Comparison of ENCODE assay signal across 26 cellular contexts in the genomic region with DNA sequence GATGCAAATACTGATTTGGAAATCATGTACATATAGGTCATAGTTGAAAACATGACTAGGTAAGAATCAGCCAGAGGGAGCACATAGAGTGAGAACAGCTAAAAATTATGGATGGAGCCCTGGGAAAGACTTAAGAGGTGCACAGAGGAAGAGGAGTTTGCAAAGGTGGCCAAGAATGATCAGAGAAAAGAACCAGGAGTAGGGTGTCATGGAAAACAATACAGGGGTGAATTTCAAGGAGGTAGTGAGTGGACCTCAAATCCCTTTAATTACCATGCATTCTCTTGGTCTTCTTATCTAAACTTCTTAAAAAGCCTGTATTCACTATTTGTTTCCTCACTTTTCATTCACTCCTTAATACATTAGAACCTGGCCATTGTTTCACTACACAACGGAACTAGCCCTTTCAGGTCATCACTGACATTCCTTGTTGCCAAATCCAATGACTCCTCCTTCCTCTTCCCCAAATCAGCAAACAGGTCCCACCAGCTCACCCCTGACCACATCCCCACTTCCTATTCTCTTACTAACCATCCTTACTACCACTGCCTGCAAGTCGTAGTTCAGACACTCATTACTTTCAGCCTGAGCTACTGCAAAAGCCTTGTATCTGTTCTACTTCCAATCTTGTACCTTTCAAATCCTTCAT. TPM values are rescaled to one million over a fixed set of nuclear protein-coding genes. Genes with fewer than 3 reads are reported as not detected.
"Had no signal": no experiment of that assay in that cellular context is flagged by ENCODE, and none has a peak within 500 bp of the region (broad histone marks: within the 10 kb centered on the region; RNA-seq: fewer than 3 reads in every experiment).

No MANE protein-coding gene starts in this region.

- H3K9me3 ChIP-seq: ascending aorta, body of pancreas, MG63, Peyer's patch, SJCRH30, SK-N-SH had no signal

- H3K4me1 ChIP-seq: ascending aorta, body of pancreas, Peyer's patch, SJCRH30 had no signal

- H3K27me3 ChIP-seq: ascending aorta, body of pancreas, MG63, Peyer's patch, SJCRH30 had no signal

- H3K4me3 ChIP-seq: ascending aorta, body of pancreas, MG63, Peyer's patch, SJCRH30 had no signal

- DNase-seq: activated CD4-positive, alpha-beta T cell treated with anti-CD3 and anti-CD28 coated beads for 4 hours; activated CD8-positive, alpha-beta memory T cell treated with anti-CD3 and anti-CD28 coated beads, Interleukin-2, amount 50 U/mL, for 4 hours; activated CD8-positive, alpha-beta T cell treated with anti-CD3 and anti-CD28 coated beads for 36 hours; activated effector memory CD4-positive, alpha-beta T cell treated with Interleukin-2 at 50 U/mL for 16 hours; activated naive CD4-positive, alpha-beta T cell; amniotic stem cell; body of pancreas; MG63; NCI-H1092 treated with DMSO at 0.1 percent for 48 hours; NCI-H1417 treated with DMSO at 0.1 percent for 48 hours; NCI-H1694 treated with DMSO at 0.1 percent for 48 hours; NCI-H2029 treated with DMSO at 0.1 percent for 48 hours; NCI-H345; NCI-H510A; NCI-H526 treated with DMSO at 0.1 percent for 48 hours; NCI-H82; Peyer's patch; Right ventricle myocardium superior; SJCRH30; SK-N-SH had no signal

- H3K27ac ChIP-seq: ascending aorta, body of pancreas, KMS-11, Peyer's patch, RWPE1, SJCRH30 had no signal

- H3K4me2 ChIP-seq: KMS-11, SK-N-SH had no signal

- ATAC-seq: activated CD4-positive, CD25-positive, alpha-beta regulatory T cell treated with anti-CD3 and anti-CD28 coated beads, Interleukin-2, amount 50 U/mL, for 24 hours; activated CD8-positive, alpha-beta T cell treated with anti-CD3 and anti-CD28 coated beads for 36 hours; body of pancreas had no signal

RNA-seq across cellular contexts. Expression of gene APOA5, which starts 41.5 kb away (rescaled TPM):
- total RNA-seq: activated CD8-positive, alpha-beta T cell treated with anti-CD3 and anti-CD28 coated beads for 36 hours; activated T-helper 1 cell treated with anti-CD3 and anti-CD28 coated beads, Interleukin-12 subunit alpha, Interleukin-12 subunit beta, Interleukin-2, Interleukin-4 antibody, amounts not matched to agents 30 ng/mL and 10 ng/mL and 1 ng/mL, durations not matched to agents 14 hours and 24 hours and 36 hours; ascending aorta; bronchial epithelial cell; Right ventricle myocardium superior; SJCRH30 had no signal
